In the genomic region with DNA sequence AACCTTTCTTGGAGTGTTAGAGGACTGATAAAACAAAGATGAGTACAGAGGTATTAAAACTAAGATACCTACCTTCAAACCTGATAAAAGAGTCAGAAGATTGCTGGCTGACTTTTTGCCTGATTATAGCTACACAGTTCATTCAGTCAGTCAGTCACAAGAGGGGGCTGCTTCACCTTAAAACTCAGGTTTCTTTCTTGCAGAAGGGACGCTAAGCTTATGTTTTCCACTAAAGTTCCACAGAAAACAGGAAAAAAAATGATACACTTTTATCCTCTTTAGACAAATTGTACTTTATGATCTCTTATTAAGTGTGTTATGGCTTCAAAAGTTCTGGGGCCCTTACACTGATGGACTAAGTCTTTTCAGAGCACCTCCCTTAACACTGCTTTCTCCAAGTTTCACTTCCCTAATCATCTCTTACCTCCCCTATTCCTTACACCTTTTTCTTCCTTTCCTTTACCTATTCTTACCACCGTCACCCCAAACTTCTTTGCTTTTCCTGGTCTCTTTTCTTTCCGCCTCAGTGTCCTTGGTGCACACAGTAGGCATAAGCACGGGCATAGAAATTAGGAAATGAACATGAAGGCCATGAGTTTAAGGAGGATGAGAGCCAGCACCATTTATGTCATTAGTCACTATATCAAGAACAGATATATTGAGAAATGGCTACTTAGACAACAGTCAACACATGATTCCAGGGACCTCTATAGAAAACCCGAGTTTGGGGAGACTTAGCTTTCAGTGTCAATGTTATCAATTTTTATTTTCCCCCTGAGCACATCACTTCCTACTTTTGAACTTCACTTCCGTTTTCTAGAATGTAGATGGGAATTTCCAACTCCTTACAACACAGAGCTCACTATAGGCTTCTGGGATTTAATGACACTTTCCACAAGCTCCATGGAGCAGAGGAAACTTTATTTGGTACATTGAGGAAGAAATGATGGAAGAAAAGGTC, we compare ENCODE assay signal across 13 cellular contexts.
DNase-seq lines count a peak whose midpoint lies in the region; ATAC-seq and TF ChIP-seq lines count a peak whose summit lies in the region.
"Had no signal": no experiment of that assay in that cellular context is flagged by ENCODE, and none has a peak within 500 bp of the region (broad histone marks: within the 10 kb centered on the region; RNA-seq: fewer than 3 reads in every experiment).

No MANE protein-coding gene starts in this region.

- H3K27me3 ChIP-seq in uterus (no peaks in the 10 kb centered on the region), neuronal stem cell (ENCODE audit: control insufficient read depth in 3 of 3, insufficient read depth in 3 of 3, low read depth in 1 of 3, low read length in 3 of 3) (no peaks in the 10 kb centered on the region)

- no peak overlapping the region for H3K9ac ChIP-seq in neuronal stem cell (ENCODE audit: low read depth, low read length, poor library complexity)

- no peak overlapping the region for H3K23ac ChIP-seq in neuronal stem cell (ENCODE audit: low read depth, low read length, poor library complexity)

- H4K8ac ChIP-seq in neuronal stem cell (ENCODE audit: low read depth, low read length), result no peak overlapping the region

- H3K27me3 Mint-ChIP-seq in activated CD4-positive, alpha-beta memory T cell treated with anti-CD3 and anti-CD28 coated beads for 36 hours, result no peaks in the 10 kb centered on the region

- no peaks in the 10 kb centered on the region for H3K79me1 ChIP-seq in neuronal stem cell (ENCODE audit: low read depth, low read length)

- no peak overlapping the region for H2AFZ ChIP-seq in neuronal stem cell (ENCODE audit: low read length)

- H3K4me3 ChIP-seq in uterus (no peak overlapping the region), neuronal stem cell (ENCODE audit: low read length in 2 of 2) (no peak overlapping the region)

- H3K36me3 Mint-ChIP-seq in activated CD4-positive, alpha-beta memory T cell treated with anti-CD3 and anti-CD28 coated beads for 36 hours, result no peaks in the 10 kb centered on the region

- no peak overlapping the region for H2BK12ac ChIP-seq in neuronal stem cell (ENCODE audit: low read length)

- H3K9me3 ChIP-seq in uterus, result no peaks in the 10 kb centered on the region
- no peaks in the 10 kb centered on the region for H3K9me3 ChIP-seq in neuronal stem cell (replicated peaks in 1 of 2; ENCODE audit: control insufficient read depth in 2 of 2, insufficient read depth in 1 of 2, low read depth in 1 of 2, low read length in 2 of 2)

- peak overlapping the region; percentile 62 for H3K4me3 Mint-ChIP-seq in activated CD4-positive, alpha-beta memory T cell treated with anti-CD3 and anti-CD28 coated beads for 36 hours

- no peaks in the 10 kb centered on the region for H3K9me3 Mint-ChIP-seq in activated CD4-positive, alpha-beta memory T cell treated with anti-CD3 and anti-CD28 coated beads for 36 hours

- TF ChIP-seq CTCF in C4-2B (conservative IDR thresholded peaks at IDR 0.05) (peak; percentile 17), uterus (IDR thresholded peaks at IDR 0.05) (no peak)

- no peak overlapping the region for H3K4me2 ChIP-seq in neuronal stem cell (ENCODE audit: insufficient read depth, low read length, poor library complexity, severe bottlenecking)

- no peak overlapping the region for H2BK15ac ChIP-seq in neuronal stem cell (ENCODE audit: low read length)

- H3K36me3 ChIP-seq in uterus (no peaks in the 10 kb centered on the region), neuronal stem cell (replicated peaks in 1 of 2; ENCODE audit: control insufficient read depth in 2 of 2, insufficient read depth in 2 of 2, low read length in 2 of 2) (no peaks in the 10 kb centered on the region)

- POLR2A ChIA-PET in activated CD4-positive, alpha-beta memory T cell treated with anti-CD3 and anti-CD28 coated beads for 36 hours (lab: Charles Lee), result interaction anchor here (0.9 to 1.7 kb wide), 5 partner anchors 38 to 448 kb away, joined by 3 to 6 read pairs (median 4); no protein-coding TSS in a partner anchor

- no peak for DNase-seq in activated CD4-positive, alpha-beta memory T cell treated with anti-CD3 and anti-CD28 coated beads for 36 hours
- DNase-seq in iPS-NIHi11 (ENCODE audit: low spot score) (peak; percentile 26), uterus (no peak), neuronal stem cell (ENCODE audit: low spot score) (no peak)
- DNase-seq: activated CD4-positive, alpha-beta T cell treated with anti-CD3 and anti-CD28 coated beads for 1 hour; NCI-H526; substantia nigra had no signal

- H3K4ac ChIP-seq in neuronal stem cell (ENCODE audit: low read length), result no peak overlapping the region

- H4K91ac ChIP-seq in neuronal stem cell (ENCODE audit: low read depth, low read length, poor library complexity), result no peak overlapping the region

- H3K27ac ChIP-seq in C4-2B, result no peak overlapping the region
- H3K27ac ChIP-seq in uterus, result no peak overlapping the region
- H3K27ac ChIP-seq in neuronal stem cell (replicated peaks; ENCODE audit: low read length), result no peak overlapping the region
- H3K27ac ChIP-seq: HL-60 had no signal

- H3K14ac ChIP-seq in neuronal stem cell (ENCODE audit: low read length), result no peak overlapping the region

- peaks cover 9% of the 10 kb centered on the region for H3K4me1 Mint-ChIP-seq in activated CD4-positive, alpha-beta memory T cell treated with anti-CD3 and anti-CD28 coated beads for 36 hours (ENCODE audit: low read depth)

- 100% methylated on average over 1 of the region's 6 CpGs for WGBS in neuronal stem cell (ENCODE audit: extremely low coverage in 2 of 2, insufficient read length in 2 of 2, insufficient replicate concordance in 1 of 2), 2 donors

- TF ChIP-seq POLR2A in uterus (IDR thresholded peaks at IDR 0.05), result no peak

- H3K4me1 ChIP-seq in uterus (no peaks in the 10 kb centered on the region), neuronal stem cell (ENCODE audit: control insufficient read depth in 2 of 2, insufficient read depth in 1 of 2, low read depth in 1 of 2, low read length in 2 of 2) (no peaks in the 10 kb centered on the region)

- ATAC-seq in GM21723 (IDR thresholded peaks at IDR 0.05; ENCODE audit: unreplicated experiment) (peak; percentile 57), GM19351 (IDR thresholded peaks at IDR 0.05; ENCODE audit: unreplicated experiment) (no peak), HG03457 (IDR thresholded peaks at IDR 0.05; ENCODE audit: unreplicated experiment) (no peak)
- ATAC-seq: left lobe of liver had no signal

- no peak overlapping the region for H2AK5ac ChIP-seq in neuronal stem cell (ENCODE audit: low read depth, low read length)

- CTCF ChIA-PET in activated CD4-positive, alpha-beta memory T cell treated with anti-CD3 and anti-CD28 coated beads for 36 hours (lab: Charles Lee), result interaction anchor here (1.0 to 3.1 kb wide), 4 partner anchors 9 to 448 kb away, joined by 3 to 11 read pairs (median 7); no protein-coding TSS in a partner anchor

- no peak overlapping the region for H2BK5ac ChIP-seq in neuronal stem cell (ENCODE audit: low read length)

- intact Hi-C loops in activated CD4-positive, alpha-beta memory T cell treated with anti-CD3 and anti-CD28 coated beads for 36 hours (cut with micrococcal nuclease), result loop anchor here (2.0 kb wide), 1 partner anchor 434 kb away; no protein-coding TSS in a partner anchor
- intact Hi-C loops in uterus (cut with DNase I; ENCODE audit: low total_unique reads), result no loop called here

- H3K18ac ChIP-seq in neuronal stem cell (ENCODE audit: low read length), result no peak overlapping the region

- H2BK120ac ChIP-seq in neuronal stem cell (ENCODE audit: low read depth, low read length), result no peak overlapping the region

- peak overlapping the region; percentile 89 for H3K27ac Mint-ChIP-seq in activated CD4-positive, alpha-beta memory T cell treated with anti-CD3 and anti-CD28 coated beads for 36 hours
